8 cellular contexts compared by ENCODE assay signal in the genomic region with DNA sequence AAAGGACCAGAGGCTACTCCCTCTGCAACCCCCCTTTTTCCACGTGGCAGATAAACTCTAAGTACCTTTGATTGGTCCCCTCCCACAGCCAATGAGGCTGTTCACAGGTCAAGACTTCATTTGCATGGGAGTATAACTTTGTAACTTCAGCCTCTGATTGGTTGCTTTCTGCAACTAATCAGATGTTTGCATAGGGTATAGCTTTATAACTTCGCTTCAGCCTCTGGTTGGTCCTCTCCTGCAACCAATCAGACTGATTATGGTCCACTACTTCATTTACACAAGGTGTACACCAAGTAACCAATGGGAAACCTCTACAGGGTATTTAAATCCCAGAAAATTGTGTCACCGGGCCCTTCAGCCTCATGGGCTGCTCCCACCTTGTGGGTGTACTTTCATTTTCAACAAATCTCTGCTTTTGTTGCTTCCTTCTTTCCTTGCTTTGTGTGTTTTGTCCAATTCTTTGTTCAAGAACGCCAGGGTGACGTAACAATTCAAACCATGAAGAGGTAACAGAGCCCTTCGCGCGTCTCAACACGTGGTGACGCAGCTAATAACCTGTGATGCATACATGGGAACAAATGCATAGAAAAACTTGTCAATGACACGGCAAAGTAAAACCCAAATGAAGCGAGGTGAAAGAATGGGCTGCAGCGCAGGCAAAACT. TPM values are rescaled to one million over a fixed set of nuclear protein-coding genes. Genes with fewer than 3 reads are reported as not detected.
DNase-seq lines count a peak whose midpoint lies in the region; ATAC-seq and TF ChIP-seq lines count a peak whose summit lies in the region.

No MANE protein-coding gene starts in this region.

- intact Hi-C loops in body of pancreas (cut with DNase I): no loop called here

- CTCF ChIA-PET in HEK293T (lab: Yijun Ruan, JAX): no interaction called here

- no peaks in the 10 kb centered on the region for H3K27me3 Mint-ChIP-seq in naive B cell

- peak overlapping the region; percentile 93 for H3K27ac ChIP-seq in DND-41 (ENCODE audit: low read length)
- peak overlapping the region in 3 of 4 donors; percentile 61 to 79 (median 77) for H3K27ac ChIP-seq in body of pancreas

- H3K9me3 ChIP-seq in DND-41 (ENCODE audit: insufficient read depth, low read length, severe bottlenecking) (no peaks in the 10 kb centered on the region), body of pancreas (no peaks in the 10 kb centered on the region)

- peak overlapping the region; percentile 81 to 96 (median 94) for H3K4me3 Mint-ChIP-seq in naive B cell

- peaks cover 31% of the 10 kb centered on the region for H3K79me2 ChIP-seq in DND-41 (ENCODE audit: insufficient read depth, low read length)

- 40 to 53% methylated on average over 13 of the region's 13 CpGs for WGBS in body of pancreas, 2 donors

- peaks cover 3% of the 10 kb centered on the region; the same call in 1 of the 2 replicates for H4K20me1 ChIP-seq in DND-41 (ENCODE audit: insufficient read depth, low read length)

- H3K36me3 Mint-ChIP-seq in naive B cell: no peaks in the 10 kb centered on the region

- peak overlapping the region; percentile 74 for H3K9ac ChIP-seq in DND-41 (ENCODE audit: low read depth, low read length)

- peaks cover 7 to 30% (median 20%) of the 10 kb centered on the region in 3 donors for H3K4me1 Mint-ChIP-seq in naive B cell

- POLR2A ChIA-PET in HEK293T (lab: Yijun Ruan, JAX): no interaction called here

- H3K27me3 ChIP-seq in DND-41 (ENCODE audit: insufficient read depth, low read length, poor library complexity) (no peaks in the 10 kb centered on the region), body of pancreas (no peaks in the 10 kb centered on the region)

- no peak for TF ChIP-seq POLR2A in body of pancreas (IDR thresholded peaks at IDR 0.05)

- no peak for ATAC-seq in DND-41 (ENCODE audit: insufficient read depth, low read depth)
- no peak for ATAC-seq in body of pancreas
- peak; percentile 0 to 2 for ATAC-seq in naive B cell (ENCODE audit: low read depth in 2 of 2)

- TF ChIP-seq CTCF in DND-41 (IDR thresholded peaks at IDR 0.05; ENCODE audit: borderline replicate concordance, extremely low read depth, low read length, poor library complexity, severe bottlenecking): no peak
- no peak for TF ChIP-seq CTCF in body of pancreas (IDR thresholded peaks at IDR 0.05)
- TF ChIP-seq CTCF in GM10266 (IDR thresholded peaks at IDR 0.05; ENCODE audit: control insufficient read depth, insufficient read depth, low read depth, missing control alignments): no peak

- H3K9me3 Mint-ChIP-seq in naive B cell: peaks cover 0 to 4% (median 0%) of the 10 kb centered on the region in 7 donors

- peak overlapping the region; percentile 96 for H3K4me2 ChIP-seq in DND-41 (ENCODE audit: insufficient read depth, low read length)

- H2AFZ ChIP-seq in DND-41 (ENCODE audit: low read depth, low read length): peak overlapping the region; percentile 93

- H3K27ac Mint-ChIP-seq in naive B cell: peak overlapping the region; percentile 31 to 95 (median 90)

- H3K4me1 ChIP-seq in DND-41 (ENCODE audit: insufficient read depth, low read length) (peaks cover 44% of the 10 kb centered on the region), body of pancreas (peaks cover 6% of the 10 kb centered on the region)

- peak; percentile 10 for DNase-seq in DND-41
- peak; percentile 6 for DNase-seq in NCI-H1417 treated with DMSO at 0.1 percent for 48 hours (lab: John Stamatoyannopoulos, UW)
- no peak for DNase-seq in body of pancreas
- DNase-seq in naive B cell: peak; percentile 20
- DNase-seq in HEK293T (ENCODE audit: extremely low spot score): no peak
- no peak for DNase-seq in NCI-H2029 (lab: John Stamatoyannopoulos, UW)
- DNase-seq in NCI-H524 treated with DMSO at 0.1 percent for 48 hours (lab: John Stamatoyannopoulos, UW): no peak
- DNase-seq in GM10266 (ENCODE audit: extremely low spot score): no peak

- H3K36me3 ChIP-seq in DND-41 (ENCODE audit: insufficient read depth, low read length) (peaks cover 20% of the 10 kb centered on the region), body of pancreas (replicated peaks in 1 of 2; ENCODE audit: insufficient read depth in 1 of 2, low read depth in 2 of 2) (peaks cover 3 to 7% of the 10 kb centered on the region in 2 donors)

- H3K4me3 ChIP-seq in DND-41 (ENCODE audit: low read depth in 1 of 2, low read length in 2 of 2): peak overlapping the region in 1 of 2 experiments; percentile 81; a peak in 2 of 4 replicates
- H3K4me3 ChIP-seq in body of pancreas: peak overlapping the region in 1 of 2 donors; percentile 21

TF ChIP-seq in HEK293T, 16 proteins besides CTCF, POLR2A, EP300 and RAD21:
- TF ChIP-seq HDGF (IDR thresholded peaks at IDR 0.05; ENCODE audit: borderline replicate concordance) (no peak), FOXK2 (IDR thresholded peaks at IDR 0.05) (no peak), NFRKB (IDR thresholded peaks at IDR 0.05) (no peak), ZNF384 (IDR thresholded peaks at IDR 0.05) (no peak), BHLHE40 (IDR thresholded peaks at IDR 0.05; ENCODE audit: borderline replicate concordance) (no peak), TARDBP (IDR thresholded peaks at IDR 0.05) (no peak), CTBP1 (IDR thresholded peaks at IDR 0.05; ENCODE audit: borderline replicate concordance) (no peak), FOXM1 (IDR thresholded peaks at IDR 0.05; ENCODE audit: borderline replicate concordance) (no peak), ARNT (IDR thresholded peaks at IDR 0.05) (no peak), LEF1 (IDR thresholded peaks at IDR 0.05; ENCODE audit: borderline replicate concordance) (no peak), FOXA1 (IDR thresholded peaks at IDR 0.05) (no peak), L3MBTL2 (conservative IDR thresholded peaks at IDR 0.05) (no peak), SP1 (IDR thresholded peaks at IDR 0.05) (no peak)
- TF ChIP-seq, protein P1, sequence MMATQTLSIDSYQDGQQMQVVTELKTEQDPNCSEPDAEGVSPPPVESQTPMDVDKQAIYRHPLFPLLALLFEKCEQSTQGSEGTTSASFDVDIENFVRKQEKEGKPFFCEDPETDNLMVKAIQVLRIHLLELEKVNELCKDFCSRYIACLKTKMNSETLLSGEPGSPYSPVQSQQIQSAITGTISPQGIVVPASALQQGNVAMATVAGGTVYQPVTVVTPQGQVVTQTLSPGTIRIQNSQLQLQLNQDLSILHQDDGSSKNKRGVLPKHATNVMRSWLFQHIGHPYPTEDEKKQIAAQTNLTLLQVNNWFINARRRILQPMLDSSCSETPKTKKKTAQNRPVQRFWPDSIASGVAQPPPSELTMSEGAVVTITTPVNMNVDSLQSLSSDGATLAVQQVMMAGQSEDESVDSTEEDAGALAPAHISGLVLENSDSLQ (IDR thresholded peaks at IDR 0.05): no peak

RNA-seq across cellular contexts. Expression of a gene that starts 47.2 kb away (rescaled TPM):
- total RNA-seq in body of pancreas: 10 to 100 TPM; 29.3 to 34.3 TPM
- polyA plus RNA-seq in naive B cell (ENCODE audit: low read depth in 6 of 6): 10 to 100 TPM; 46.1 to 64.6 (median 61.0) TPM

Comparison
In these comparisons a context has a peak if more than half of its experiments do, and no peak if none do; other contexts are left out.
1. ATAC-seq: peak in naive B cell (2 of 2); none in DND-41 (single experiment) and body of pancreas (single experiment).
2. DNase-seq: peak in DND-41 (single experiment), NCI-H1417 treated with DMSO at 0.1 percent for 48 hours (single experiment) and naive B cell (single experiment); none in body of pancreas (0 of 4), HEK293T (single experiment), NCI-H2029 (single experiment), NCI-H524 treated with DMSO at 0.1 percent for 48 hours (single experiment) and GM10266 (single experiment).